1 cellular context compared by ENCODE assay signal in genomic region chr21:38945536-38946245, GRCh38.
TF ChIP-seq lines count a peak whose summit lies in the region.

No MANE protein-coding gene starts in this region.

TF ChIP-seq in PFSK-1, 5 proteins besides CTCF, POLR2A, EP300 and RAD21 (continued from another document):
- TF ChIP-seq, protein P1, sequence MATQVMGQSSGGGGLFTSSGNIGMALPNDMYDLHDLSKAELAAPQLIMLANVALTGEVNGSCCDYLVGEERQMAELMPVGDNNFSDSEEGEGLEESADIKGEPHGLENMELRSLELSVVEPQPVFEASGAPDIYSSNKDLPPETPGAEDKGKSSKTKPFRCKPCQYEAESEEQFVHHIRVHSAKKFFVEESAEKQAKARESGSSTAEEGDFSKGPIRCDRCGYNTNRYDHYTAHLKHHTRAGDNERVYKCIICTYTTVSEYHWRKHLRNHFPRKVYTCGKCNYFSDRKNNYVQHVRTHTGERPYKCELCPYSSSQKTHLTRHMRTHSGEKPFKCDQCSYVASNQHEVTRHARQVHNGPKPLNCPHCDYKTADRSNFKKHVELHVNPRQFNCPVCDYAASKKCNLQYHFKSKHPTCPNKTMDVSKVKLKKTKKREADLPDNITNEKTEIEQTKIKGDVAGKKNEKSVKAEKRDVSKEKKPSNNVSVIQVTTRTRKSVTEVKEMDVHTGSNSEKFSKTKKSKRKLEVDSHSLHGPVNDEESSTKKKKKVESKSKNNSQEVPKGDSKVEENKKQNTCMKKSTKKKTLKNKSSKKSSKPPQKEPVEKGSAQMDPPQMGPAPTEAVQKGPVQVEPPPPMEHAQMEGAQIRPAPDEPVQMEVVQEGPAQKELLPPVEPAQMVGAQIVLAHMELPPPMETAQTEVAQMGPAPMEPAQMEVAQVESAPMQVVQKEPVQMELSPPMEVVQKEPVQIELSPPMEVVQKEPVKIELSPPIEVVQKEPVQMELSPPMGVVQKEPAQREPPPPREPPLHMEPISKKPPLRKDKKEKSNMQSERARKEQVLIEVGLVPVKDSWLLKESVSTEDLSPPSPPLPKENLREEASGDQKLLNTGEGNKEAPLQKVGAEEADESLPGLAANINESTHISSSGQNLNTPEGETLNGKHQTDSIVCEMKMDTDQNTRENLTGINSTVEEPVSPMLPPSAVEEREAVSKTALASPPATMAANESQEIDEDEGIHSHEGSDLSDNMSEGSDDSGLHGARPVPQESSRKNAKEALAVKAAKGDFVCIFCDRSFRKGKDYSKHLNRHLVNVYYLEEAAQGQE (IDR thresholded peaks at IDR 0.05; ENCODE audit: insufficient read depth in 1 of 2, low read depth in 2 of 2, low read length in 2 of 2): no peak
